Comparison of ENCODE assay signal across 8 cellular contexts in the genomic region with DNA sequence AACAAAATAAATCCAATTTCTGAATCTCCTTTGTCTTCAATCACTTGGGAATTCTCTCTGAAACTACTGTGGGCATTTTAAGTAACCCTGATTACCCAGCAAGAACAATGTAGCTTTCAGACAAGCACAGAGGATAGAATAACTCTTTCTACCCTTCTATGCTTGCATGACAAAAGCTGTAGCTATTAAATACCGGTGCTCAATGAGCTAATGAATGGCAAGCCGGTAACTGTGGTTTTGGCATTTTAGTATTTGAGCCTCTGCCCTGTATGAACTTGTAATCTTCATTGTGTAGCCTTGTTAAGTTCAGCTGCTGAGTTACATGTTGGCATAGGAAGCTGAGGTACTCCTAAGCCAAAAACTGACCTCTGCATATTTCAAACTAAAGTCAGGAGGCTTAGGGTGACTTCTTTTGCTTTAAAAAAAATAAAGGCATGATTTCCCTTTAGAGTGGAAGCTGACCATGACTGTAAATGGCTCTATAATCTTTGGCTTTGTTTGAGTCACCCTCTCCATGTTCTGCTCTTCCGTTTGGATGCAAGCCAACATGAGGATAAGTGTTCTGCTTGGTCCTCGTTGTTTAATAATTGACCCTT.
DNase-seq lines count a peak whose midpoint lies in the region; ATAC-seq and TF ChIP-seq lines count a peak whose summit lies in the region.

No MANE protein-coding gene starts in this region.

- H3K4me2 ChIP-seq in neural progenitor cell = peak overlapping the region; percentile 30

- H3K9ac ChIP-seq in duodenal mucosa (ENCODE audit: low read depth in 1 of 2, low read length in 2 of 2) (no peak overlapping the region), neural progenitor cell (no peak overlapping the region)

- H2AFZ ChIP-seq in neural progenitor cell (replicated peaks) = no peak overlapping the region

- H3K36me3 ChIP-seq in duodenal mucosa (ENCODE audit: control insufficient read depth in 1 of 2, insufficient read depth in 2 of 2, low read length in 2 of 2) (no peaks in the 10 kb centered on the region), neural progenitor cell (no peaks in the 10 kb centered on the region)

- no peak for TF ChIP-seq CTCF in neural progenitor cell (IDR thresholded peaks at IDR 0.05)

- peaks cover 32% of the 10 kb centered on the region for H3K4me1 Mint-ChIP-seq in neural progenitor cell

- no peaks in the 10 kb centered on the region for H3K36me3 Mint-ChIP-seq in neural progenitor cell

- H3K27me3 ChIP-seq in duodenal mucosa (ENCODE audit: control insufficient read depth in 1 of 2, insufficient read depth in 2 of 2, low read length in 2 of 2) (no peaks in the 10 kb centered on the region), neural progenitor cell (no peaks in the 10 kb centered on the region)

- no peaks in the 10 kb centered on the region for H3K79me2 ChIP-seq in neural progenitor cell (ENCODE audit: low read depth)

- DNase-seq in DMS79 (lab: John Stamatoyannopoulos, UW) (peak; percentile 100), NCI-H226 (peak; percentile 17), neural progenitor cell (ENCODE audit: low spot score) (no peak), putamen (ENCODE audit: low spot score) (no peak), islet precursor cell (no peak)
- DNase-seq in activated effector memory CD4-positive, alpha-beta T cell treated with Interleukin-2 at 50 U/mL for 16 hours = no peak

- H3K9me3 ChIP-seq in duodenal mucosa (ENCODE audit: control insufficient read depth in 1 of 2, low read length in 2 of 2) (no peaks in the 10 kb centered on the region), neural progenitor cell (ENCODE audit: low read depth) (no peaks in the 10 kb centered on the region)

- ATAC-seq in HG03039 (IDR thresholded peaks at IDR 0.05; ENCODE audit: unreplicated experiment) = no peak

- peaks cover 8% of the 10 kb centered on the region for H3K27me3 Mint-ChIP-seq in neural progenitor cell (ENCODE audit: insufficient read depth, low read depth)

- H3K4me3 Mint-ChIP-seq in neural progenitor cell = no peak overlapping the region

- peaks cover 50 to 53% of the 10 kb centered on the region in 2 donors for H3K4me1 ChIP-seq in duodenal mucosa (ENCODE audit: control insufficient read depth in 1 of 2, insufficient read depth in 2 of 2, low read length in 2 of 2)
- peaks cover 5% of the 10 kb centered on the region for H3K4me1 ChIP-seq in neural progenitor cell

- H3K27ac Mint-ChIP-seq in neural progenitor cell = no peak overlapping the region

- no peaks in the 10 kb centered on the region for H3K9me3 Mint-ChIP-seq in neural progenitor cell

- peak overlapping the region; percentile 24 for H3K27ac ChIP-seq in duodenal mucosa (ENCODE audit: low read depth, low read length)
- no peak overlapping the region for H3K27ac ChIP-seq in neural progenitor cell

- H3K4me3 ChIP-seq in duodenal mucosa (ENCODE audit: low read depth in 1 of 2, low read length in 2 of 2) (no peak overlapping the region), neural progenitor cell (no peak overlapping the region)

- no peaks in the 10 kb centered on the region for H4K20me1 ChIP-seq in neural progenitor cell (ENCODE audit: low read depth)

- no peaks in the 10 kb centered on the region for H3F3A ChIP-seq in neural progenitor cell (ENCODE audit: low read depth)

Comparison
In these comparisons a context has a peak if more than half of its experiments do, and no peak if none do; other contexts are left out.
1. DNase-seq: peak in DMS79 (single experiment) and NCI-H226 (single experiment); none in neural progenitor cell (single experiment), putamen (single experiment), islet precursor cell (single experiment) and activated effector memory CD4-positive, alpha-beta T cell treated with Interleukin-2 at 50 U/mL for 16 hours (single experiment).